Comparison of ENCODE assay signal across 17 cellular contexts in genomic region chr1:202268817-202269216, GRCh38.
A peak's percentile ranks its signal among the peaks of the same experiment; 100 is the strongest.
DNase-seq lines count a peak whose midpoint lies in the region; ATAC-seq and TF ChIP-seq lines count a peak whose summit lies in the region.
"Had no signal": no experiment of that assay in that cellular context is flagged by ENCODE, and none has a peak within 500 bp of the region (broad histone marks: within the 10 kb centered on the region; RNA-seq: fewer than 3 reads in every experiment).

No MANE protein-coding gene starts in this region.

- 91 to 95% methylated on average over 5 of the region's 5 CpGs for WGBS in endodermal cell (ENCODE audit: insufficient coverage in 1 of 2, insufficient read length in 1 of 2), 2 experiments
- WGBS in spleen, 5 donors, result 73 to 95% (median 89%) methylated on average over 5 of the region's 5 CpGs

- no peak overlapping the region for H3K9ac ChIP-seq in endodermal cell (ENCODE audit: extremely low read depth, low read length, poor library complexity, severe bottlenecking)
- H3K9ac ChIP-seq: BLaER1 had no signal

- H3K27me3 ChIP-seq in endodermal cell (ENCODE audit: control insufficient read depth, insufficient read depth, low read length, poor library complexity, severe bottlenecking) (no peaks in the 10 kb centered on the region), spleen (replicated peaks in 1 of 7) (peaks cover 0 to 26% (median 0%) of the 10 kb centered on the region in 7 donors)
- H3K27me3 ChIP-seq: BLaER1 had no signal

- H3K27me3 Mint-ChIP-seq in activated CD8-positive, alpha-beta memory T cell treated with anti-CD3 and anti-CD28 coated beads, Interleukin-2, amount 10 ng/mL, durations not matched to agents 7 days and 5 days, result peaks cover 37% of the 10 kb centered on the region
- H3K27me3 Mint-ChIP-seq in endodermal cell (ENCODE audit: insufficient read depth) (peaks cover 5% of the 10 kb centered on the region), immature natural killer cell (ENCODE audit: low read depth in 3 of 3) (peaks cover 1 to 6% (median 2%) of the 10 kb centered on the region in 3 donors)

- H3K27ac ChIP-seq in endodermal cell (ENCODE audit: low read depth, low read length) (no peak overlapping the region), spleen (no peak overlapping the region)
- H3K27ac ChIP-seq: 22Rv1, BLaER1, HL-60 had no signal

- no peaks in the 10 kb centered on the region for H3K36me3 Mint-ChIP-seq in activated CD8-positive, alpha-beta memory T cell treated with anti-CD3 and anti-CD28 coated beads, Interleukin-2, amount 10 ng/mL, durations not matched to agents 7 days and 5 days
- H3K36me3 Mint-ChIP-seq in endodermal cell (ENCODE audit: low read depth) (no peaks in the 10 kb centered on the region), immature natural killer cell (peaks cover 4 to 10% (median 5%) of the 10 kb centered on the region in 3 donors)
- H3K36me3 Mint-ChIP-seq: CD8-positive, alpha-beta memory T cell had no signal

- H3K9me3 Mint-ChIP-seq in activated CD8-positive, alpha-beta memory T cell treated with anti-CD3 and anti-CD28 coated beads, Interleukin-2, amount 10 ng/mL, durations not matched to agents 7 days and 5 days (ENCODE audit: low read depth), result no peaks in the 10 kb centered on the region
- H3K9me3 Mint-ChIP-seq in endodermal cell (no peaks in the 10 kb centered on the region), immature natural killer cell (no peaks in the 10 kb centered on the region)
- H3K9me3 Mint-ChIP-seq: CD8-positive, alpha-beta memory T cell; HFFc6 had no signal

- no peak for TF ChIP-seq POLR2A in spleen (IDR thresholded peaks at IDR 0.05)

- ATAC-seq in activated CD8-positive, alpha-beta memory T cell treated with anti-CD3 and anti-CD28 coated beads, Interleukin-2, amount 10 ng/mL, durations not matched to agents 7 days and 5 days, result no peak

- H3K27ac Mint-ChIP-seq in activated CD8-positive, alpha-beta memory T cell treated with anti-CD3 and anti-CD28 coated beads, Interleukin-2, amount 10 ng/mL, durations not matched to agents 7 days and 5 days, result no peak overlapping the region
- H3K27ac Mint-ChIP-seq in endodermal cell, result peak overlapping the region; percentile 23
- peak overlapping the region in 2 of 6 donors; percentile 28 to 49 for H3K27ac Mint-ChIP-seq in immature natural killer cell
- H3K27ac Mint-ChIP-seq: HFFc6 had no signal

- CTCF ChIA-PET in activated CD8-positive, alpha-beta memory T cell treated with anti-CD3 and anti-CD28 coated beads, Interleukin-2, amount 10 ng/mL, durations not matched to agents 7 days and 5 days (lab: Charles Lee), result interaction anchor here (1.0 to 10.5 kb wide), 3 partner anchors 45 to 84 kb away, joined by 3 to 112 read pairs (median 5); no protein-coding TSS in a partner anchor

- intact Hi-C loops in spleen (cut with DNase I; ENCODE audit: low total_unique reads), result loop anchor here (10.0 kb wide), 1 partner anchor 46 kb away; no protein-coding TSS in a partner anchor
- intact Hi-C loops in posterior cingulate gyrus (cut with DNase I), result no loop called here

- no peak overlapping the region for H3K4me3 Mint-ChIP-seq in activated CD8-positive, alpha-beta memory T cell treated with anti-CD3 and anti-CD28 coated beads, Interleukin-2, amount 10 ng/mL, durations not matched to agents 7 days and 5 days
- H3K4me3 Mint-ChIP-seq in endodermal cell, result no peak overlapping the region
- H3K4me3 Mint-ChIP-seq in immature natural killer cell, result no peak overlapping the region
- H3K4me3 Mint-ChIP-seq: CD8-positive, alpha-beta memory T cell; HFFc6 had no signal

- DNase-seq in activated CD8-positive, alpha-beta memory T cell treated with anti-CD3 and anti-CD28 coated beads for 24 hours, result peak; percentile 33
- DNase-seq in activated CD8-positive, alpha-beta memory T cell treated with anti-CD3 and anti-CD28 coated beads, Interleukin-2, amount 10 ng/mL, durations not matched to agents 7 days and 5 days, result no peak
- DNase-seq in endodermal cell, result peak; percentile 22
- peak; percentile 34 for DNase-seq in spleen
- no peak for DNase-seq in posterior cingulate gyrus
- DNase-seq in immature natural killer cell, result no peak
- no peak for DNase-seq in T-helper 2 cell
- DNase-seq: Caco-2; CD8-positive, alpha-beta memory T cell; DND-41; GDM1; GOT3; HFFc6 had no signal

- H3K36me3 ChIP-seq in endodermal cell (ENCODE audit: control insufficient read depth, insufficient read depth, low read length) (no peaks in the 10 kb centered on the region), spleen (no peaks in the 10 kb centered on the region)
- H3K36me3 ChIP-seq: HAP-1 had no signal

- no peaks in the 10 kb centered on the region for H3K4me1 Mint-ChIP-seq in activated CD8-positive, alpha-beta memory T cell treated with anti-CD3 and anti-CD28 coated beads, Interleukin-2, amount 10 ng/mL, durations not matched to agents 7 days and 5 days
- H3K4me1 Mint-ChIP-seq in endodermal cell, result peaks cover 19% of the 10 kb centered on the region
- H3K4me1 Mint-ChIP-seq in immature natural killer cell, result peaks cover 0 to 12% of the 10 kb centered on the region in 2 donors
- H3K4me1 Mint-ChIP-seq: CD8-positive, alpha-beta memory T cell had no signal

- TF ChIP-seq CTCF in endodermal cell (conservative IDR thresholded peaks at IDR 0.05) (no peak), spleen (IDR thresholded peaks at IDR 0.05 in 8 of 11, conservative IDR thresholded peaks at IDR 0.05 in 3 of 11) (no peak)

- H3K4me3 ChIP-seq in endodermal cell (ENCODE audit: low read length) (no peak overlapping the region), spleen (no peak overlapping the region)
- H3K4me3 ChIP-seq: BLaER1, HAP-1 had no signal

- H3K9me3 ChIP-seq in endodermal cell (ENCODE audit: control insufficient read depth, low read length) (no peaks in the 10 kb centered on the region), spleen (no peaks in the 10 kb centered on the region)
- H3K9me3 ChIP-seq: BLaER1, Caco-2, HAP-1 had no signal

- peaks cover 10% of the 10 kb centered on the region for H3K4me1 ChIP-seq in endodermal cell (ENCODE audit: control insufficient read depth, insufficient read depth, low read length)
- no peaks in the 10 kb centered on the region for H3K4me1 ChIP-seq in spleen
- H3K4me1 ChIP-seq: Caco-2, HAP-1 had no signal

Comparison
In these comparisons a context has a peak if more than half of its experiments do, and no peak if none do; other contexts are left out.
1. DNase-seq: peak in activated CD8-positive, alpha-beta memory T cell treated with anti-CD3 and anti-CD28 coated beads for 24 hours (single experiment), endodermal cell (single experiment) and spleen (single experiment); none in activated CD8-positive, alpha-beta memory T cell treated with anti-CD3 and anti-CD28 coated beads, Interleukin-2, amount 10 ng/mL, durations not matched to agents 7 days and 5 days (single experiment), posterior cingulate gyrus (0 of 10), immature natural killer cell (0 of 3) and T-helper 2 cell (0 of 5).